ENCODE assay signal across 16 cellular contexts in the genomic region with DNA sequence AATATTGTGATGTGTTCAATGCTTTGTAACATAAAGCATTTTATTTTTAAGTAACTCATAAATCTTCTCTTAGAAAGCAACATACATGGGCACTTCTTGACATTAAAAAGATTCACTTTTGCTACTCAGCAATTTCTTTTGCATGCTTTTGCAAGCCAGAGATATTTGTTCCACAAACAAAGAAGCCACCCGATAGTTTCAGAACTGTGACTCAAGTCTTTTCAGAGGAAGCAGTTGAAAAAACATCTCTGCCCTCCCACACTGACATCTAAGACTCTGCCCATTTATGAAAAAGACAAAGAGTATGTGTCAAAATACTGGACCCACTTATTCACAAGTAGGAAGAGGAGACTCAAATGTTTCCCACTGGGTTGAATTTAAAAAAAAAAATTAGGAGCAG. TPM values are rescaled to one million over a fixed set of nuclear protein-coding genes. Genes with fewer than 3 reads are reported as not detected.
A peak's percentile ranks its signal among the peaks of the same experiment; 100 is the strongest.
DNase-seq lines count a peak whose midpoint lies in the region; ATAC-seq and TF ChIP-seq lines count a peak whose summit lies in the region.
"Had no signal": no experiment of that assay in that cellular context is flagged by ENCODE, and none has a peak within 500 bp of the region (broad histone marks: within the 10 kb centered on the region; RNA-seq: fewer than 3 reads in every experiment).

No MANE protein-coding gene starts in this region.

- intact Hi-C loops in transverse colon (cut with DNase I; ENCODE audit: low total_unique reads): no loop called here

- H3K4me1 Mint-ChIP-seq in activated naive CD4-positive, alpha-beta T cell treated with anti-CD3 and anti-CD28 coated beads, Interleukin-2, amount 10 ng/mL, durations not matched to agents 7 days and 5 days: peaks cover 59% of the 10 kb centered on the region

- DNase-seq in activated naive CD4-positive, alpha-beta T cell treated with anti-CD3 and anti-CD28 coated beads, Interleukin-2, amount 10 ng/mL, durations not matched to agents 7 days and 5 days: no peak
- DNase-seq in activated naive CD4-positive, alpha-beta T cell (lab: John Stamatoyannopoulos, UW): no peak
- DNase-seq in activated naive CD4-positive, alpha-beta T cell treated with anti-CD3 and anti-CD28 coated beads, Interleukin-2, amount 50 U/mL, for 72 hours (ENCODE audit: low spot score in 2 of 2): peak in 1 of 2 donors; percentile 14
- DNase-seq in fibroblast of villous mesenchyme (ENCODE audit: low read depth) (peak; percentile 53), transverse colon (no peak), GOT3 (lab: John Stamatoyannopoulos, UW) (no peak), germinal center (ENCODE audit: low spot score) (no peak)
- DNase-seq: endodermal cell, H9, left ventricle myocardium inferior, NCI-H187, right lobe of liver, SHP77 had no signal

- no peaks in the 10 kb centered on the region for H3K27me3 ChIP-seq in transverse colon
- H3K27me3 ChIP-seq: BLaER1 treated with 17β-estradiol and CSF1 and Interleukin-3, amounts not matched to agents 10 nM and 100 nM; right lobe of liver had no signal

- H3K27me3 Mint-ChIP-seq in activated naive CD4-positive, alpha-beta T cell treated with anti-CD3 and anti-CD28 coated beads, Interleukin-2, amount 10 ng/mL, durations not matched to agents 7 days and 5 days: no peaks in the 10 kb centered on the region
- H3K27me3 Mint-ChIP-seq: stimulated activated memory B cell treated with anti-CD40 and anti-IgM and Interleukin-4, amounts not matched to agents 10 μg/mL and 1 μg/mL and 100 μg/mL, for 72 hours had no signal

- peak; percentile 77 to 80 for ATAC-seq in activated naive CD4-positive, alpha-beta T cell treated with anti-CD3 and anti-CD28 coated beads, Interleukin-2, amount 50 U/mL, for 72 hours
- no peak for ATAC-seq in HG03196 (IDR thresholded peaks at IDR 0.05; ENCODE audit: unreplicated experiment)
- ATAC-seq: stimulated activated memory B cell treated with anti-CD40 and anti-IgM and Interleukin-4, amounts not matched to agents 10 μg/mL and 1 μg/mL and 100 μg/mL, for 72 hours had no signal

- H3K4me1 ChIP-seq in transverse colon: peaks cover 18 to 78% (median 46%) of the 10 kb centered on the region in 4 donors

- no peaks in the 10 kb centered on the region for H3K9me3 ChIP-seq in transverse colon
- H3K9me3 ChIP-seq: BLaER1 treated with 17β-estradiol and CSF1 and Interleukin-3, amounts not matched to agents 10 nM and 100 nM; left ventricle myocardium inferior; right lobe of liver had no signal

- H3K36me3 Mint-ChIP-seq in activated naive CD4-positive, alpha-beta T cell treated with anti-CD3 and anti-CD28 coated beads, Interleukin-2, amount 10 ng/mL, durations not matched to agents 7 days and 5 days: peaks cover 50% of the 10 kb centered on the region
- H3K36me3 Mint-ChIP-seq in activated naive CD4-positive, alpha-beta T cell treated with anti-CD3 and anti-CD28 coated beads, Interleukin-2, amount 50 U/mL, for 72 hours: peaks cover 10 to 12% of the 10 kb centered on the region in 2 donors

- H3K27ac ChIP-seq in transverse colon: peak overlapping the region; percentile 55 to 77 (median 70)
- H3K27ac ChIP-seq: left ventricle myocardium inferior, right lobe of liver had no signal

- peaks cover 0 to 4% (median 0%) of the 10 kb centered on the region in 4 donors for H3K36me3 ChIP-seq in transverse colon

- WGBS in transverse colon (ENCODE audit: low coverage in 1 of 2), 2 donors: 29 to 68% methylated on average over 1 of the region's 1 CpG

- H3K4me3 Mint-ChIP-seq in activated naive CD4-positive, alpha-beta T cell treated with anti-CD3 and anti-CD28 coated beads, Interleukin-2, amount 10 ng/mL, durations not matched to agents 7 days and 5 days: no peak overlapping the region
- H3K4me3 Mint-ChIP-seq: endodermal cell; H9; stimulated activated memory B cell treated with anti-CD40 and anti-IgM and Interleukin-4, amounts not matched to agents 10 μg/mL and 1 μg/mL and 100 μg/mL, for 72 hours had no signal

- TF ChIP-seq EP300 in transverse colon (IDR thresholded peaks at IDR 0.05; ENCODE audit: low read depth): no peak

- TF ChIP-seq CTCF in fibroblast of villous mesenchyme (IDR thresholded peaks at IDR 0.05; ENCODE audit: insufficient read depth, low read depth, low read length) (no peak), transverse colon (IDR thresholded peaks at IDR 0.05) (no peak)

- no peak overlapping the region for H3K4me3 ChIP-seq in fibroblast of villous mesenchyme (ENCODE audit: low read depth, low read length)
- H3K4me3 ChIP-seq in transverse colon: no peak overlapping the region
- H3K4me3 ChIP-seq: left ventricle myocardium inferior, right lobe of liver had no signal

- in situ Hi-C loops in transverse colon (cut with MboI; ENCODE audit: low pct_ligation_motif_present in 1 of 4, low pct_unique_long_range_greater_than_20kb in 1 of 4, low sequenced_read_pairs in 3 of 4): no loop called here

- CTCF ChIA-PET in activated naive CD4-positive, alpha-beta T cell treated with anti-CD3 and anti-CD28 coated beads, Interleukin-2, amount 10 ng/mL, durations not matched to agents 7 days and 5 days (lab: Charles Lee): no interaction called here

- no peaks in the 10 kb centered on the region for H3K9me3 Mint-ChIP-seq in activated naive CD4-positive, alpha-beta T cell treated with anti-CD3 and anti-CD28 coated beads, Interleukin-2, amount 10 ng/mL, durations not matched to agents 7 days and 5 days
- H3K9me3 Mint-ChIP-seq in activated naive CD4-positive, alpha-beta T cell treated with anti-CD3 and anti-CD28 coated beads, Interleukin-2, amount 50 U/mL, for 72 hours: no peaks in the 10 kb centered on the region
- H3K9me3 Mint-ChIP-seq: endodermal cell; H9; stimulated activated memory B cell treated with anti-CD40 and anti-IgM and Interleukin-4, amounts not matched to agents 10 μg/mL and 1 μg/mL and 100 μg/mL, for 72 hours had no signal

- no peak for TF ChIP-seq POLR2A in transverse colon (IDR thresholded peaks at IDR 0.05)

- H3K27ac Mint-ChIP-seq in activated naive CD4-positive, alpha-beta T cell treated with anti-CD3 and anti-CD28 coated beads, Interleukin-2, amount 10 ng/mL, durations not matched to agents 7 days and 5 days: peak overlapping the region; percentile 67
- peak overlapping the region; percentile 65 to 73 for H3K27ac Mint-ChIP-seq in activated naive CD4-positive, alpha-beta T cell treated with anti-CD3 and anti-CD28 coated beads, Interleukin-2, amount 50 U/mL, for 72 hours
- H3K27ac Mint-ChIP-seq: endodermal cell; H9; stimulated activated memory B cell treated with anti-CD40 and anti-IgM and Interleukin-4, amounts not matched to agents 10 μg/mL and 1 μg/mL and 100 μg/mL, for 72 hours had no signal

RNA-seq across cellular contexts. Expression of a gene that starts 7.5 kb away (rescaled TPM):
- total RNA-seq in activated naive CD4-positive, alpha-beta T cell treated with anti-CD3 and anti-CD28 coated beads, Interleukin-2, amount 50 U/mL, for 72 hours: 10 to 100 TPM; 17.2 to 19.3 TPM
- total RNA-seq in fibroblast of villous mesenchyme (40.9 and 60.9 TPM in 2 replicates), transverse colon (100 to 1,000 TPM in 3 of 4 donors, 10 to 100 TPM in 1; 81.4 to 410 (median 151) TPM)
